Comparison of ENCODE assay signal across 18 cellular contexts in genomic region chr6:92541457-92542060, GRCh38.
DNase-seq lines count a peak whose midpoint lies in the region; ATAC-seq, FAIRE-seq and TF ChIP-seq lines count a peak whose summit lies in the region.
"Had no signal": no experiment of that assay in that cellular context is flagged by ENCODE, and none has a peak within 500 bp of the region (broad histone marks: within the 10 kb centered on the region; RNA-seq: fewer than 3 reads in every experiment).

No MANE protein-coding gene starts in this region.

- TF ChIP-seq CTCF in heart left ventricle (IDR thresholded peaks at IDR 0.05), result no peak
- TF ChIP-seq CTCF in bronchial epithelial cell (IDR thresholded peaks at IDR 0.05; ENCODE audit: insufficient read depth, low read length, severe bottlenecking), result no peak
- no peak for TF ChIP-seq CTCF in kidney epithelial cell (IDR thresholded peaks at IDR 0.05; ENCODE audit: insufficient read depth, low read length, poor library complexity, severe bottlenecking)
- no peak for TF ChIP-seq CTCF in retinal pigment epithelial cell (conservative IDR thresholded peaks at IDR 0.05; ENCODE audit: low read depth, low read length)
- TF ChIP-seq CTCF in D721Med (IDR thresholded peaks at IDR 0.05; ENCODE audit: insufficient read depth, missing control alignments), result no peak

- intact Hi-C loops in heart left ventricle (cut with DNase I), result no loop called here
- intact Hi-C loops in cardiac septum (cut with DNase I), result no loop called here

- no peak for DNase-seq in heart left ventricle
- no peak for DNase-seq in cardiac septum (ENCODE audit: low spot score)
- DNase-seq in bronchial epithelial cell (ENCODE audit: low read depth), result peak; percentile 3
- peak; percentile 42 for DNase-seq in kidney epithelial cell (ENCODE audit: low read depth)
- DNase-seq in retinal pigment epithelial cell (ENCODE audit: low read depth), result peak; percentile 20
- no peak for DNase-seq in D721Med (ENCODE audit: insufficient read length, low spot score)
- DNase-seq in NCI-H2171 (lab: John Stamatoyannopoulos, UW), result no peak
- no peak for DNase-seq in H54 (ENCODE audit: insufficient read length, low spot score)
- DNase-seq: DMS 273 treated with DMSO at 0.1 percent for 48 hours, Kasumi-1, NCI-H1105, NCI-H2081, NCI-H510A treated with DMSO at 0.1 percent for 48 hours, NCI-H82 had no signal

- H3K36me3 ChIP-seq in heart left ventricle, result no peaks in the 10 kb centered on the region
- H3K36me3 ChIP-seq in bronchial epithelial cell (ENCODE audit: control insufficient read depth, insufficient read depth, low read length), result no peaks in the 10 kb centered on the region
- no peaks in the 10 kb centered on the region for H3K36me3 ChIP-seq in kidney epithelial cell (ENCODE audit: control insufficient read depth, insufficient read depth, low read length)
- H3K36me3 ChIP-seq: HAP-1 had no signal

- H3K27ac ChIP-seq in heart left ventricle, result peak overlapping the region in 4 of 12 donors; percentile 27 to 68 (median 53)
- H3K27ac ChIP-seq: 22Rv1 had no signal

- H3K9me3 ChIP-seq in heart left ventricle, result no peaks in the 10 kb centered on the region
- H3K9me3 ChIP-seq: HAP-1 had no signal

- H3K27me3 ChIP-seq in heart left ventricle (no peaks in the 10 kb centered on the region), bronchial epithelial cell (ENCODE audit: control insufficient read depth, insufficient read depth, low read length) (no peaks in the 10 kb centered on the region), kidney epithelial cell (ENCODE audit: control insufficient read depth, insufficient read depth, low read length) (no peaks in the 10 kb centered on the region)

- no peak overlapping the region for H3K4me3 ChIP-seq in heart left ventricle
- no peak overlapping the region for H3K4me3 ChIP-seq in bronchial epithelial cell (ENCODE audit: low read depth, low read length)
- H3K4me3 ChIP-seq in kidney epithelial cell (ENCODE audit: low read depth, low read length), result no peak overlapping the region
- H3K4me3 ChIP-seq in retinal pigment epithelial cell (ENCODE audit: low read length), result no peak overlapping the region
- H3K4me3 ChIP-seq: HAP-1 had no signal

- FAIRE-seq in bronchial epithelial cell (lab: Jason Lieb, UNC), result no peak
- FAIRE-seq in D721Med (lab: Jason Lieb, UNC), result no peak
- FAIRE-seq in H54 (lab: Jason Lieb, UNC), result no peak
- FAIRE-seq: G401.6 had no signal

- ATAC-seq in heart left ventricle, result peak; percentile 69 to 80 (median 70)
- ATAC-seq: Panc1 had no signal

- TF ChIP-seq POLR2A in heart left ventricle (IDR thresholded peaks at IDR 0.05) (no peak), H54 (IDR thresholded peaks at IDR 0.05; ENCODE audit: low read depth, low read length) (no peak)

- WGBS in heart left ventricle, 4 donors, result 32 to 55% (median 46%) methylated on average over 1 of the region's 1 CpG

- peaks cover 0 to 2% (median 0%) of the 10 kb centered on the region in 12 donors for H3K4me1 ChIP-seq in heart left ventricle
- H3K4me1 ChIP-seq: HAP-1 had no signal

Comparison
In these comparisons a context has a peak if more than half of its experiments do, and no peak if none do; other contexts are left out.
1. DNase-seq: peak in bronchial epithelial cell (single experiment), kidney epithelial cell (single experiment) and retinal pigment epithelial cell (single experiment); none in heart left ventricle (0 of 5), cardiac septum (single experiment), D721Med (single experiment), NCI-H2171 (single experiment) and H54 (single experiment).